Comparison of ENCODE assay signal across 2 cellular contexts in genomic region chr5:93044860-93045666, GRCh38.
TF ChIP-seq lines count a peak whose summit lies in the region.

No MANE protein-coding gene starts in this region.

TF ChIP-seq in HepG2, 621 proteins besides CTCF, POLR2A, EP300 and RAD21 (continued from another document):
- TF ChIP-seq, protein P1, sequence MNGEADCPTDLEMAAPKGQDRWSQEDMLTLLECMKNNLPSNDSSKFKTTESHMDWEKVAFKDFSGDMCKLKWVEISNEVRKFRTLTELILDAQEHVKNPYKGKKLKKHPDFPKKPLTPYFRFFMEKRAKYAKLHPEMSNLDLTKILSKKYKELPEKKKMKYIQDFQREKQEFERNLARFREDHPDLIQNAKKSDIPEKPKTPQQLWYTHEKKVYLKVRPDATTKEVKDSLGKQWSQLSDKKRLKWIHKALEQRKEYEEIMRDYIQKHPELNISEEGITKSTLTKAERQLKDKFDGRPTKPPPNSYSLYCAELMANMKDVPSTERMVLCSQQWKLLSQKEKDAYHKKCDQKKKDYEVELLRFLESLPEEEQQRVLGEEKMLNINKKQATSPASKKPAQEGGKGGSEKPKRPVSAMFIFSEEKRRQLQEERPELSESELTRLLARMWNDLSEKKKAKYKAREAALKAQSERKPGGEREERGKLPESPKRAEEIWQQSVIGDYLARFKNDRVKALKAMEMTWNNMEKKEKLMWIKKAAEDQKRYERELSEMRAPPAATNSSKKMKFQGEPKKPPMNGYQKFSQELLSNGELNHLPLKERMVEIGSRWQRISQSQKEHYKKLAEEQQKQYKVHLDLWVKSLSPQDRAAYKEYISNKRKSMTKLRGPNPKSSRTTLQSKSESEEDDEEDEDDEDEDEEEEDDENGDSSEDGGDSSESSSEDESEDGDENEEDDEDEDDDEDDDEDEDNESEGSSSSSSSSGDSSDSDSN (CRISPR knock-in tag; IDR thresholded peaks at IDR 0.05): no peak

TF ChIP-seq in SK-N-SH treated with all-trans-retinoic acid at 6 μM for 48 hours, 23 proteins besides CTCF, POLR2A, EP300 and RAD21:
- TF ChIP-seq, protein P2, sequence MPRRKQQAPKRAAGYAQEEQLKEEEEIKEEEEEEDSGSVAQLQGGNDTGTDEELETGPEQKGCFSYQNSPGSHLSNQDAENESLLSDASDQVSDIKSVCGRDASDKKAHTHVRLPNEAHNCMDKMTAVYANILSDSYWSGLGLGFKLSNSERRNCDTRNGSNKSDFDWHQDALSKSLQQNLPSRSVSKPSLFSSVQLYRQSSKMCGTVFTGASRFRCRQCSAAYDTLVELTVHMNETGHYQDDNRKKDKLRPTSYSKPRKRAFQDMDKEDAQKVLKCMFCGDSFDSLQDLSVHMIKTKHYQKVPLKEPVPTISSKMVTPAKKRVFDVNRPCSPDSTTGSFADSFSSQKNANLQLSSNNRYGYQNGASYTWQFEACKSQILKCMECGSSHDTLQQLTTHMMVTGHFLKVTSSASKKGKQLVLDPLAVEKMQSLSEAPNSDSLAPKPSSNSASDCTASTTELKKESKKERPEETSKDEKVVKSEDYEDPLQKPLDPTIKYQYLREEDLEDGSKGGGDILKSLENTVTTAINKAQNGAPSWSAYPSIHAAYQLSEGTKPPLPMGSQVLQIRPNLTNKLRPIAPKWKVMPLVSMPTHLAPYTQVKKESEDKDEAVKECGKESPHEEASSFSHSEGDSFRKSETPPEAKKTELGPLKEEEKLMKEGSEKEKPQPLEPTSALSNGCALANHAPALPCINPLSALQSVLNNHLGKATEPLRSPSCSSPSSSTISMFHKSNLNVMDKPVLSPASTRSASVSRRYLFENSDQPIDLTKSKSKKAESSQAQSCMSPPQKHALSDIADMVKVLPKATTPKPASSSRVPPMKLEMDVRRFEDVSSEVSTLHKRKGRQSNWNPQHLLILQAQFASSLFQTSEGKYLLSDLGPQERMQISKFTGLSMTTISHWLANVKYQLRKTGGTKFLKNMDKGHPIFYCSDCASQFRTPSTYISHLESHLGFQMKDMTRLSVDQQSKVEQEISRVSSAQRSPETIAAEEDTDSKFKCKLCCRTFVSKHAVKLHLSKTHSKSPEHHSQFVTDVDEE (CRISPR knock-in tag; IDR thresholded peaks at IDR 0.05): 0 out of 2 replicates have a peak, but pooled peaks have one; percentile 15
- TF ChIP-seq ZNF70 (CRISPR knock-in tag; IDR thresholded peaks at IDR 0.05) (no peak), GLIS3 (CRISPR knock-in tag; IDR thresholded peaks at IDR 0.05) (no peak)
